In the genomic region with DNA sequence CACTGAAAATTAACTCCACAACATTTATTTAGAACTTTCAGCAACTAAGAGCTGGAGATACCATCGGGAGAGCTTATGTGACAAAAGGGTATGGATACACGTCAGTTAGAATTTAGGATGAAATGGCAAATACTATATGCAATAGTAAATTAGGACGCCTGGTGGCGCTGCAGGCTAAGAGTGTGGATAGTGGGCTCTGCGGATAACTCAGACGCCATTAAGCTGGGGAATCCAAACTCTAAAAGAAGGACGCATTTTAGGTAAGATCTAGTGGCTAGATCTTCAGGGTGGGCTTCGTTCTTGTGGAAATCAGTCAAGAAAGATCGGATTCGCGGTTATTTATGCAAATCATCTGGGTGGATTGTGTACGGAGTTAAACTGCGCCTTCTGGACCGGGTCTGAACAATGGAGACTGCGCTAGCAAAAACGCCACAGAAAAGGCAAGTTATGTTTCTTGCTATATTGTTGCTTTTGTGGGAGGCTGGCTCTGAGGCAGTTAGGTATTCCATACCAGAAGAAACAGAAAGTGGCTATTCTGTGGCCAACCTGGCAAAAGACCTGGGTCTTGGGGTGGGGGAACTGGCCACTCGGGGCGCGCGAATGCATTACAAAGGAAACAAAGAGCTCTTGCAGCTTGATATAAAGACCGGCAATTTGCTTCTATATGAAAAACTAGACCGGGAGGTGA, we compare ENCODE assay signal across 8 cellular contexts. TPM values are rescaled to one million over a fixed set of nuclear protein-coding genes. Genes with fewer than 3 reads are reported as not detected.
A peak's percentile ranks its signal among the peaks of the same experiment; 100 is the strongest.
DNase-seq lines count a peak whose midpoint lies in the region; ATAC-seq and TF ChIP-seq lines count a peak whose summit lies in the region.

TSS of gene PCDHB5 (plus strand) at position 177 of the 688 bp plus-strand sequence. CDS start at position 406, 229 bp downstream.

- BruUV-seq in MCF 10A (replicated peaks; lab: Mats Ljungman, UMichigan) = TSS peak; percentile 60

- intact Hi-C loops in MCF 10A (cut with micrococcal nuclease) = no loop called here

- CTCF ChIA-PET in MCF 10A (lab: Yijun Ruan, JAX) = interaction anchor here (0.7 to 0.9 kb wide), 3 partner anchors 13 to 386 kb away, joined by 3 read pairs; no protein-coding TSS in a partner anchor

- TF ChIP-seq CTCF in MCF 10A (IDR thresholded peaks at IDR 0.05; ENCODE audit: unreplicated experiment) = peak; percentile 60

- peak within 1 kb of the TSS; percentile 93 for H3K27ac Mint-ChIP-seq in MCF 10A (ENCODE audit: low read depth, unreplicated experiment)

- DNase-seq in EL (peak; percentile 36), NCI-H1436 treated with DMSO at 0.1 percent for 48 hours (lab: John Stamatoyannopoulos, UW) (peak; percentile 45), MCF 10A (ENCODE audit: unreplicated experiment) (peak; percentile 18), medulla oblongata (ENCODE audit: extremely low spot score) (peak; percentile 26), hippocampal formation (lab: John Stamatoyannopoulos, UW) (no peak), OCI-M2 (lab: John Stamatoyannopoulos, UW; ENCODE audit: unreplicated experiment) (no peak), NCI-H187 treated with DMSO at 0.1 percent for 48 hours (lab: John Stamatoyannopoulos, UW) (no peak)

- peaks cover 11% of the 10 kb centered on the region for H3K36me3 Mint-ChIP-seq in MCF 10A (ENCODE audit: insufficient read depth, unreplicated experiment)

- H3K9me3 Mint-ChIP-seq in MCF 10A (ENCODE audit: unreplicated experiment) = peaks cover 41% of the 10 kb centered on the region

- H3K27me3 Mint-ChIP-seq in MCF 10A (ENCODE audit: insufficient read depth, unreplicated experiment) = no peaks in the 10 kb centered on the region

- no peak for ATAC-seq in GM18502 (IDR thresholded peaks at IDR 0.05; ENCODE audit: poor library complexity, unreplicated experiment)

- H3K4me3 Mint-ChIP-seq in MCF 10A (ENCODE audit: unreplicated experiment) = peak within 1 kb of the TSS; percentile 96

- POLR2A ChIA-PET in MCF 10A (lab: Yijun Ruan, JAX) = no interaction called here

- no peaks in the 10 kb centered on the region for H3K4me1 Mint-ChIP-seq in MCF 10A (ENCODE audit: insufficient read depth, unreplicated experiment)

RNA-seq across cellular contexts. Expression of gene PCDHB5, which starts in this region (rescaled TPM):
- total RNA-seq in MCF 10A (2022) = 1.2 and 1.7 TPM in 2 replicates

Comparison
In these comparisons a context has a peak if more than half of its experiments do, and no peak if none do; other contexts are left out.
1. DNase-seq: peak in EL (single experiment), NCI-H1436 treated with DMSO at 0.1 percent for 48 hours (single experiment), MCF 10A (single experiment) and medulla oblongata (single experiment); none in hippocampal formation (0 of 2), OCI-M2 (single experiment) and NCI-H187 treated with DMSO at 0.1 percent for 48 hours (single experiment).